Comparison of ENCODE assay signal across 10 cellular contexts in the genomic region with DNA sequence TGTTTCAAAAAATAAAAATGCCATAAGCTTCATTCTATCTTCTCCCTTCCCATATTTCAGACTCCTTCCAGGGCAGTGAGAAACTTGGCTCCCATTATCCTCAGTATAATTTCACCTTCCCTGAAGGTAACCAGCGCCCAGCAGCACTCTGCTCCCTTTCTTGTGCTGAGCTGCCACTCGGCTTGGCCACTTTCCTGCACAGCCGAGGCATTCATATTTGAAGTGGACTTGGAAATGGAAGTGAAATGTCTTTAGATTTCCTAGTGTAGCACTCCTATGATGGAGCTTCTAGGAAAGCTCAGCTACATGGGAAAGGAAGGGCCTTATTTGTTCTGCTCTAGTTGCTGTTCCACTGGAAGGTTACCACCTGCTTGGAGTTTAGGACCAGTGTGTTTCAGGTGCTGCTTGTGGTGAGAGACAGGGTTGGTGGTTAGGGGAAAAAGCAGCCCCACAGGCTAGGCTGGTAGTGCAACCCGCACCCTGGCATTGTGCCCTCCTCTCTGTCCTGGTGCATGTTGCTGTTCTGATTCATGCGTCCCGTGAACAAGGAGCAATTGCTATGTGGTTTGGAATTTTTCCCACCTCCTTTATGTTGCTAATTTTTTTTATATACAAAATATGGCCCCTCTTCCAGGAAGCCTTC. TPM values are rescaled to one million over a fixed set of nuclear protein-coding genes. Genes with fewer than 3 reads are reported as not detected.
A peak's percentile ranks its signal among the peaks of the same experiment; 100 is the strongest.
DNase-seq lines count a peak whose midpoint lies in the region; ATAC-seq and TF ChIP-seq lines count a peak whose summit lies in the region.
"Had no signal": no experiment of that assay in that cellular context is flagged by ENCODE, and none has a peak within 500 bp of the region (broad histone marks: within the 10 kb centered on the region; RNA-seq: fewer than 3 reads in every experiment).

No MANE protein-coding gene starts in this region.

- H3K27ac Mint-ChIP-seq in T-cell, result peak overlapping the region in 1 of 2 donors; percentile 60
- H3K27ac Mint-ChIP-seq: IgD-negative memory B cell had no signal

- ATAC-seq in esophagus mucosa (peak; percentile 91), T-cell (replicated peaks in 1 of 4) (no peak), Right ventricle myocardium inferior (no peak)

- CTCF ChIA-PET in RWPE1 (lab: Yijun Ruan, JAX), result interaction anchor here (0.6 to 1.2 kb wide), 5 partner anchors 30 to 786 kb away, joined by 3 to 5 read pairs (median 4); no protein-coding TSS in a partner anchor
- CTCF ChIA-PET in T-cell (lab: Charles Lee), result no interaction called here

- no peak overlapping the region for H3K4me3 Mint-ChIP-seq in T-cell
- H3K4me3 Mint-ChIP-seq: IgD-negative memory B cell had no signal

- POLR2A ChIA-PET in RWPE1 (lab: Yijun Ruan, JAX; ENCODE audit: low non-redundant PET), result no interaction called here
- POLR2A ChIA-PET in T-cell (lab: Charles Lee), result no interaction called here

- H3K36me3 Mint-ChIP-seq in T-cell, result peaks cover 24% of the 10 kb centered on the region

- TF ChIP-seq CTCF in RWPE1 (conservative IDR thresholded peaks at IDR 0.05; ENCODE audit: low read depth), result no peak
- no peak for TF ChIP-seq CTCF in retinal pigment epithelial cell (conservative IDR thresholded peaks at IDR 0.05; ENCODE audit: low read depth, low read length)

- peak overlapping the region; percentile 66 for H3K27ac ChIP-seq in RWPE1
- H3K27ac ChIP-seq: neutrophil had no signal

- peaks cover 4 to 6% (median 5%) of the 10 kb centered on the region in 3 donors for H3K4me1 Mint-ChIP-seq in T-cell

- no peaks in the 10 kb centered on the region for H3K27me3 Mint-ChIP-seq in T-cell
- H3K27me3 Mint-ChIP-seq: IgD-negative memory B cell had no signal

- DNase-seq in GM03348 (ENCODE audit: low spot score), result peak; percentile 76
- peak; percentile 84 for DNase-seq in RWPE1 (ENCODE audit: low spot score)
- peak; percentile 67 for DNase-seq in retinal pigment epithelial cell (ENCODE audit: low read depth)
- DNase-seq in T-cell, result no peak
- no peak for DNase-seq in NCI-H2171 (lab: John Stamatoyannopoulos, UW)
- DNase-seq in Right ventricle myocardium inferior (ENCODE audit: missing footprints), result no peak

- H3K4me3 ChIP-seq in retinal pigment epithelial cell (ENCODE audit: low read length), result no peak overlapping the region
- H3K4me3 ChIP-seq: HAP-1 had no signal

- H3K9me3 Mint-ChIP-seq in T-cell, result no peaks in the 10 kb centered on the region
- H3K9me3 Mint-ChIP-seq: IgD-negative memory B cell had no signal

- intact Hi-C loops in Right ventricle myocardium inferior (cut with DNase I), result no loop called here

RNA-seq across cellular contexts. Expression of a gene that starts 53.8 kb away (rescaled TPM):
- 112 TPM for total RNA-seq in esophagus mucosa
- total RNA-seq in T-cell, result 10 to 100 TPM; 55.0 to 68.4 (median 56.2) TPM
- 110 TPM for total RNA-seq in Right ventricle myocardium inferior

Comparison
In these comparisons a context has a peak if more than half of its experiments do, and no peak if none do; other contexts are left out.
1. DNase-seq: peak in GM03348 (single experiment), RWPE1 (single experiment) and retinal pigment epithelial cell (single experiment); none in T-cell (0 of 34), NCI-H2171 (single experiment) and Right ventricle myocardium inferior (single experiment).